In the genomic region with DNA sequence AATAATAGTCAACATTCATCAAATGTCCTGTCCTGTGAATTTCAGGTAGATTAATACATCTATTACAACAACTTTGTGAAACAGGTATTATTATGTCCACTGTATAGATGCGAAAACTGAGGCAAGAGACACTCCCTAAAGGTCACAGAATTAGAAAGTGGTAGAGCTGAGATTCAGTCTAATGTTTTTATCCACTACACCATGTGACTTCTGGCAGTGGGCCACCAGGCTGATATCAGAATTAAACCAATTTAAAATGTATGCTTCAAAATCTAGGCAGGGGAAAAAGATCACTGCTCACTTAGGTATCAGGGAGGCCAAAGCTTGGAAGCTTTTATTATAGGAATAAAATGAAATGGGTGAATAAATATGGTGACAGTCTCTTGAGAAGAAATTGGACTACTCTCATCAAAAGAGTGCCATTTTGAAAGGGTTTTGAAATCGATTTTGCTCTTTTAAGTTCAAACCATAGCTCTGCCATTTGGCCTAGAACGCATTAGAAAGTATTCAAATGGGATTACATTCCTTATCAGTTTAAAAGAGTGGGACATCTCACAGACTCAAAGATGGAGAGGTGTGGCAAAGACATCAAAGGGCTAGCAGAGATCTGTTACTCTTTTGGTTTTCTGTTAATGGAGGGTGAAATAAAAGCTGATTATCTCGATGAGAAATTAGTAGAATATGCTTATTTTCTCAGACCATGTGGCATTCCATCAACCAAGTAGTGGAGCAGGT, we compare ENCODE assay signal across 11 cellular contexts. TPM values are rescaled to one million over a fixed set of nuclear protein-coding genes. Genes with fewer than 3 reads are reported as not detected.
DNase-seq lines count a peak whose midpoint lies in the region; ATAC-seq and TF ChIP-seq lines count a peak whose summit lies in the region.
"Had no signal": no experiment of that assay in that cellular context is flagged by ENCODE, and none has a peak within 500 bp of the region (broad histone marks: within the 10 kb centered on the region; RNA-seq: fewer than 3 reads in every experiment).

No MANE protein-coding gene starts in this region.

- DNase-seq in dorsolateral prefrontal cortex (no peak), cerebellar cortex (ENCODE audit: low spot score) (no peak), NCI-H774 (lab: John Stamatoyannopoulos, UW) (no peak)
- DNase-seq: NCI-H187 had no signal

- H3K27ac ChIP-seq in ACC112 (ENCODE audit: low read depth, low read length) (peak overlapping the region; percentile 62), dorsolateral prefrontal cortex (peak overlapping the region in 19 of 59 donors; percentile 2 to 89 (median 80)), mucosa of rectum (ENCODE audit: low read depth in 2 of 2, low read length in 2 of 2) (no peak overlapping the region)
- H3K27ac ChIP-seq: BLaER1 treated with 17β-estradiol and CSF1 and Interleukin-3, amounts not matched to agents 10 nM and 100 nM; neutrophil had no signal

- H2AFZ ChIP-seq in ACC112 (ENCODE audit: low read length, unreplicated experiment), result no peak overlapping the region
- no peak overlapping the region for H2AFZ ChIP-seq in Loucy (ENCODE audit: low read length)

- no peak for TF ChIP-seq CTCF in Loucy (conservative IDR thresholded peaks at IDR 0.05; ENCODE audit: low read length)
- TF ChIP-seq CTCF in dorsolateral prefrontal cortex (IDR thresholded peaks at IDR 0.05 in 54 of 56, conservative IDR thresholded peaks at IDR 0.05 in 2 of 56; ENCODE audit: low read depth in 1 of 56, partially characterized antibody in 56 of 56), result no peak

- H3K9ac ChIP-seq in Loucy (ENCODE audit: low read depth, low read length, poor library complexity, severe bottlenecking), result peak overlapping the region; percentile 58
- H3K9ac ChIP-seq in mucosa of rectum (ENCODE audit: low read depth in 1 of 2, low read length in 2 of 2), result peak overlapping the region in 1 of 2 donors; percentile 83
- H3K9ac ChIP-seq: BLaER1 treated with 17β-estradiol and CSF1 and Interleukin-3, amounts not matched to agents 10 nM and 100 nM had no signal

- ATAC-seq in GM21786 (IDR thresholded peaks at IDR 0.05; ENCODE audit: unreplicated experiment) (no peak), GM18519 (IDR thresholded peaks at IDR 0.05; ENCODE audit: low FRiP score, unreplicated experiment) (no peak)

- no peaks in the 10 kb centered on the region for H3K9me2 ChIP-seq in Loucy (replicated peaks; ENCODE audit: low read depth, low read length)

- intact Hi-C loops in dorsolateral prefrontal cortex (cut with DNase I), result loop anchor here in 1 of 2 donors (10.0 kb wide), 3 partner anchors 148 to 242 kb away; a partner anchor contains a TSS

- H3K27me3 ChIP-seq in ACC112 (ENCODE audit: insufficient read depth, low read length), result no peaks in the 10 kb centered on the region
- no peaks in the 10 kb centered on the region for H3K27me3 ChIP-seq in Loucy (ENCODE audit: insufficient read depth, low read length, poor library complexity, severe bottlenecking)
- H3K27me3 ChIP-seq in dorsolateral prefrontal cortex, result no peaks in the 10 kb centered on the region
- no peaks in the 10 kb centered on the region for H3K27me3 ChIP-seq in mucosa of rectum (ENCODE audit: control insufficient read depth in 2 of 2, insufficient read depth in 2 of 2, low read length in 2 of 2)
- H3K27me3 ChIP-seq: BLaER1 treated with 17β-estradiol and CSF1 and Interleukin-3, amounts not matched to agents 10 nM and 100 nM had no signal

- no peaks in the 10 kb centered on the region for H3F3A ChIP-seq in Loucy (ENCODE audit: low read depth)

- no peaks in the 10 kb centered on the region for H3K36me3 ChIP-seq in ACC112 (ENCODE audit: insufficient read depth, low read length)
- H3K36me3 ChIP-seq in Loucy (ENCODE audit: insufficient read depth, low read length), result no peaks in the 10 kb centered on the region
- no peaks in the 10 kb centered on the region for H3K36me3 ChIP-seq in mucosa of rectum (ENCODE audit: control insufficient read depth in 2 of 2, insufficient read depth in 2 of 2, low read length in 2 of 2)
- H3K36me3 ChIP-seq: BLaER1 treated with 17β-estradiol and CSF1 and Interleukin-3, amounts not matched to agents 10 nM and 100 nM; neutrophil had no signal

- peaks cover 72% of the 10 kb centered on the region for H3K79me2 ChIP-seq in ACC112 (ENCODE audit: control insufficient read depth, insufficient read depth, low read length, unreplicated experiment)
- no peaks in the 10 kb centered on the region for H3K79me2 ChIP-seq in Loucy (ENCODE audit: insufficient read depth, low read length)

- H4K20me1 ChIP-seq in Loucy (ENCODE audit: insufficient read depth, low read length, poor library complexity, severe bottlenecking), result no peaks in the 10 kb centered on the region
- H4K20me1 ChIP-seq: BLaER1 treated with 17β-estradiol and CSF1 and Interleukin-3, amounts not matched to agents 10 nM and 100 nM had no signal

- H3K4me1 ChIP-seq in ACC112 (ENCODE audit: control insufficient read depth, insufficient read depth, low read length, unreplicated experiment), result peaks cover 36% of the 10 kb centered on the region
- no peaks in the 10 kb centered on the region for H3K4me1 ChIP-seq in Loucy (ENCODE audit: insufficient read depth, low read length, poor library complexity, severe bottlenecking)
- peaks cover 22 to 31% of the 10 kb centered on the region in 2 donors for H3K4me1 ChIP-seq in mucosa of rectum (ENCODE audit: control insufficient read depth in 2 of 2, insufficient read depth in 2 of 2, low read length in 2 of 2)
- H3K4me1 ChIP-seq: BLaER1 treated with 17β-estradiol and CSF1 and Interleukin-3, amounts not matched to agents 10 nM and 100 nM had no signal

- H3K4me3 ChIP-seq in ACC112 (ENCODE audit: low read depth, low read length) (peak overlapping the region; percentile 86), Loucy (ENCODE audit: low read length, poor library complexity, severe bottlenecking) (peak overlapping the region; percentile 74), dorsolateral prefrontal cortex (peak overlapping the region in 57 of 59 donors; percentile 55 to 85 (median 72)), mucosa of rectum (ENCODE audit: low read length in 2 of 2) (peak overlapping the region; percentile 82 to 90)
- H3K4me3 ChIP-seq: BLaER1 treated with 17β-estradiol and CSF1 and Interleukin-3, amounts not matched to agents 10 nM and 100 nM had no signal

- H3K9me3 ChIP-seq in Loucy (ENCODE audit: insufficient read depth, low read depth, low read length) (no peaks in the 10 kb centered on the region), mucosa of rectum (ENCODE audit: control insufficient read depth in 2 of 2, low read length in 2 of 2) (no peaks in the 10 kb centered on the region)
- H3K9me3 ChIP-seq: neutrophil had no signal

- H3K4me2 ChIP-seq in Loucy (ENCODE audit: low read depth, low read length, poor library complexity, severe bottlenecking), result peak overlapping the region; percentile 70
- H3K4me2 ChIP-seq: BLaER1 treated with 17β-estradiol and CSF1 and Interleukin-3, amounts not matched to agents 10 nM and 100 nM had no signal

RNA-seq across cellular contexts. Expression of a gene that starts 1.9 kb away (rescaled TPM):
- total RNA-seq in dorsolateral prefrontal cortex, result 100 to 1,000 TPM in 116 of 120 experiments, 10 to 100 TPM in 4; 76.1 to 218 (median 142) TPM
